ENCODE assay signal across 27 cellular contexts in genomic region chr4:158462611-158463010, GRCh38. TPM values are rescaled to one million over a fixed set of nuclear protein-coding genes. Genes with fewer than 3 reads are reported as not detected.
"Had no signal": no experiment of that assay in that cellular context is flagged by ENCODE, and none has a peak within 500 bp of the region (broad histone marks: within the 10 kb centered on the region; RNA-seq: fewer than 3 reads in every experiment).

No MANE protein-coding gene starts in this region.

- H3K36me3 Mint-ChIP-seq: activated naive CD4-positive, alpha-beta T cell treated with anti-CD3 and anti-CD28 coated beads, Interleukin-2, amount 50 U/mL, for 24 hours; activated naive CD8-positive, alpha-beta T cell treated with anti-CD3 and anti-CD28 coated beads, Interleukin-2, amount 10 ng/mL, durations not matched to agents 7 days and 5 days had no signal

- H3K27me3 Mint-ChIP-seq: activated CD4-positive, alpha-beta T cell treated with anti-CD3 and anti-CD28 coated beads, Interleukin-2, amount 10 ng/mL, durations not matched to agents 24 days and 14 days; activated CD8-positive, alpha-beta T cell treated with anti-CD3 and anti-CD28 coated beads for 36 hours; activated T-cell treated with anti-CD3 and anti-CD28 coated beads, Interleukin-2, amount 50 U/mL, for 24 hours had no signal

- H3K9me3 Mint-ChIP-seq: activated CD4-positive, alpha-beta T cell treated with anti-CD3 and anti-CD28 coated beads, Interleukin-2, amount 10 ng/mL, durations not matched to agents 24 days and 14 days; activated CD8-positive, alpha-beta T cell treated with anti-CD3 and anti-CD28 coated beads for 36 hours; activated naive CD4-positive, alpha-beta T cell treated with anti-CD3 and anti-CD28 coated beads, Interleukin-2, amount 50 U/mL, for 24 hours; activated naive CD8-positive, alpha-beta T cell treated with anti-CD3 and anti-CD28 coated beads, Interleukin-2, amount 10 ng/mL, durations not matched to agents 7 days and 5 days; activated T-cell treated with anti-CD3 and anti-CD28 coated beads, Interleukin-2, amount 50 U/mL, for 24 hours; activated T-helper 2 cell treated with anti-CD3 and anti-CD28 coated beads, Interferon-gamma antibody, Interleukin-2, Interleukin-4, amounts not matched to agents 10 μg/mL and 5 μg/mL and 100 μg/mL, durations not matched to agents 14 hours and 24 hours and 36 hours; T-helper 1 cell treated with Interleukin-12 subunit alpha and Interleukin-12 subunit beta and Interleukin-4 antibody, amounts not matched to agents 30 μg/mL and 1 μg/mL, for 36 hours; T-helper 2 cell treated with Interferon-gamma antibody and Interleukin-4, amounts not matched to agents 5 μg/mL and 100 μg/mL, for 36 hours had no signal

- H3K36me3 ChIP-seq: ascending aorta had no signal

- H3K4me3 ChIP-seq: ascending aorta, PC-9 had no signal

- ATAC-seq: activated CD8-positive, alpha-beta T cell treated with anti-CD3 and anti-CD28 coated beads for 36 hours had no signal

- H3K4me3 Mint-ChIP-seq: activated CD4-positive, alpha-beta T cell treated with anti-CD3 and anti-CD28 coated beads, Interleukin-2, amount 10 ng/mL, durations not matched to agents 24 days and 14 days; activated CD8-positive, alpha-beta T cell treated with anti-CD3 and anti-CD28 coated beads for 36 hours; activated naive CD4-positive, alpha-beta T cell treated with anti-CD3 and anti-CD28 coated beads, Interleukin-2, amount 50 U/mL, for 24 hours; activated naive CD8-positive, alpha-beta T cell treated with anti-CD3 and anti-CD28 coated beads, Interleukin-2, amount 10 ng/mL, durations not matched to agents 7 days and 5 days; activated T-cell treated with anti-CD3 and anti-CD28 coated beads, Interleukin-2, amount 50 U/mL, for 24 hours; T-helper 1 cell treated with Interleukin-12 subunit alpha and Interleukin-12 subunit beta and Interleukin-4 antibody, amounts not matched to agents 30 μg/mL and 1 μg/mL, for 36 hours; T-helper 2 cell treated with Interferon-gamma antibody and Interleukin-4, amounts not matched to agents 5 μg/mL and 100 μg/mL, for 36 hours had no signal

- H3K27ac ChIP-seq: ascending aorta, KMS-11, PC-9, RWPE1 had no signal

- H3K27ac Mint-ChIP-seq: activated CD4-positive, alpha-beta T cell treated with anti-CD3 and anti-CD28 coated beads, Interleukin-2, amount 10 ng/mL, durations not matched to agents 24 days and 14 days; activated CD8-positive, alpha-beta T cell treated with anti-CD3 and anti-CD28 coated beads for 36 hours; activated naive CD4-positive, alpha-beta T cell treated with anti-CD3 and anti-CD28 coated beads, Interleukin-2, amount 50 U/mL, for 24 hours; activated naive CD8-positive, alpha-beta T cell treated with anti-CD3 and anti-CD28 coated beads, Interleukin-2, amount 10 ng/mL, durations not matched to agents 7 days and 5 days; activated T-cell treated with anti-CD3 and anti-CD28 coated beads, Interleukin-2, amount 50 U/mL, for 24 hours; activated T-helper 2 cell treated with anti-CD3 and anti-CD28 coated beads, Interferon-gamma antibody, Interleukin-2, Interleukin-4, amounts not matched to agents 10 μg/mL and 5 μg/mL and 100 μg/mL, durations not matched to agents 14 hours and 24 hours and 36 hours; T-helper 1 cell treated with Interleukin-12 subunit alpha and Interleukin-12 subunit beta and Interleukin-4 antibody, amounts not matched to agents 30 μg/mL and 1 μg/mL, for 36 hours; T-helper 2 cell treated with Interferon-gamma antibody and Interleukin-4, amounts not matched to agents 5 μg/mL and 100 μg/mL, for 36 hours had no signal

- H3K9me3 ChIP-seq: ascending aorta had no signal

- DNase-seq: activated CD4-positive, alpha-beta T cell treated with anti-CD3 and anti-CD28 coated beads, Interleukin-2, amount 10 ng/mL, durations not matched to agents 24 days and 14 days; activated CD4-positive, alpha-beta T cell treated with anti-CD3 and anti-CD28 coated beads, Interleukin-2, amount 50 U/mL, for 4 hours; activated CD8-positive, alpha-beta T cell treated with anti-CD3 and anti-CD28 coated beads for 36 hours; activated gamma-delta T cell; activated naive CD4-positive, alpha-beta T cell treated with Interleukin-2 at 50 U/mL for 16 hours; activated naive CD8-positive, alpha-beta T cell treated with anti-CD3 and anti-CD28 coated beads, Interleukin-2, amount 10 ng/mL, durations not matched to agents 7 days and 5 days; activated T-cell treated with anti-CD3 and anti-CD28 coated beads, Interleukin-2, amount 50 U/mL, for 24 hours; amygdala; caudate nucleus; cerebellar nuclear complex; NCI-H1105; NCI-H1417 treated with DMSO at 0.1 percent for 48 hours; NCI-H1930; NCI-H2081 treated with DMSO at 0.1 percent for 48 hours; NCI-H226; NCI-H446 treated with DMSO at 0.1 percent for 48 hours; NCI-H524; PC-9; Right ventricle myocardium superior had no signal

- H3K27me3 ChIP-seq: ascending aorta had no signal

- H3K4me1 Mint-ChIP-seq: activated CD4-positive, alpha-beta T cell treated with anti-CD3 and anti-CD28 coated beads, Interleukin-2, amount 10 ng/mL, durations not matched to agents 24 days and 14 days; activated naive CD4-positive, alpha-beta T cell treated with anti-CD3 and anti-CD28 coated beads, Interleukin-2, amount 50 U/mL, for 24 hours; activated naive CD8-positive, alpha-beta T cell treated with anti-CD3 and anti-CD28 coated beads, Interleukin-2, amount 10 ng/mL, durations not matched to agents 7 days and 5 days had no signal

- H3K4me1 ChIP-seq: ascending aorta had no signal

RNA-seq across cellular contexts. Expression of gene RXFP1, which starts 59.1 kb away (rescaled TPM):
- total RNA-seq: activated CD4-positive, alpha-beta T cell treated with anti-CD3 and anti-CD28 coated beads, Interleukin-2, amount 10 ng/mL, durations not matched to agents 24 days and 14 days; activated CD8-positive, alpha-beta memory T cell treated with anti-CD3 and anti-CD28 coated beads for 36 hours; activated CD8-positive, alpha-beta T cell treated with anti-CD3 and anti-CD28 coated beads for 36 hours; activated naive CD8-positive, alpha-beta T cell treated with anti-CD3 and anti-CD28 coated beads, Interleukin-2, amount 10 ng/mL, durations not matched to agents 7 days and 5 days; activated T-helper 2 cell treated with anti-CD3 and anti-CD28 coated beads, Interferon-gamma antibody, Interleukin-2, Interleukin-4, amounts not matched to agents 10 μg/mL and 5 μg/mL and 100 μg/mL, durations not matched to agents 14 hours and 24 hours and 36 hours; PC-9; Right ventricle myocardium superior had no signal
